25 cellular contexts compared by ENCODE assay signal in genomic region chr5:123598028-123598689, GRCh38.
DNase-seq lines count a peak whose midpoint lies in the region; ATAC-seq lines count a peak whose summit lies in the region.
"Had no signal": no experiment of that assay in that cellular context is flagged by ENCODE, and none has a peak within 500 bp of the region (broad histone marks: within the 10 kb centered on the region; RNA-seq: fewer than 3 reads in every experiment).

No MANE protein-coding gene starts in this region.

- H3K4me1 Mint-ChIP-seq in activated naive CD4-positive, alpha-beta T cell treated with anti-CD3 and anti-CD28 coated beads for 36 hours (ENCODE audit: low read depth) = peaks cover 2% of the 10 kb centered on the region
- H3K4me1 Mint-ChIP-seq in activated naive CD4-positive, alpha-beta T cell treated with anti-CD3 and anti-CD28 coated beads, Interleukin-2, amount 10 ng/mL, durations not matched to agents 7 days and 5 days = no peaks in the 10 kb centered on the region
- H3K4me1 Mint-ChIP-seq in stimulated activated memory B cell treated with anti-CD40 and anti-IgM and Interleukin-4, amounts not matched to agents 10 μg/mL and 1 μg/mL and 100 μg/mL, for 72 hours = peaks cover 27% of the 10 kb centered on the region
- H3K4me1 Mint-ChIP-seq: nephron had no signal

- no peak for DNase-seq in activated naive CD4-positive, alpha-beta T cell treated with anti-CD3 and anti-CD28 coated beads for 36 hours
- no peak for DNase-seq in activated naive CD4-positive, alpha-beta T cell treated with anti-CD3 and anti-CD28 coated beads, Interleukin-2, amount 10 ng/mL, durations not matched to agents 7 days and 5 days
- no peak for DNase-seq in NCI-H1105 (lab: John Stamatoyannopoulos, UW)
- DNase-seq: activated CD4-positive, CD25-positive, alpha-beta regulatory T cell; activated effector memory CD4-positive, alpha-beta T cell treated with anti-CD3 and anti-CD28 coated beads, Interleukin-2, amount 50 U/mL, for 16 hours; aorta; cerebellar nuclear complex; DMS153; effector CD4-positive, alpha-beta T cell; GF-D8; NCI-H1105 treated with DMSO at 0.1 percent for 48 hours; NCI-H748 treated with DMSO at 0.1 percent for 48 hours; PC-3; psoas muscle; stimulated activated CD4-positive, alpha-beta T cell treated with anti-CD3 and anti-CD28 coated beads, Interleukin-12 subunit alpha, Interleukin-12 subunit beta, amount 100 ng/mL, for 4 hours; T-helper 2 cell; tibial artery had no signal

- H3K36me3 Mint-ChIP-seq in activated naive CD4-positive, alpha-beta T cell treated with anti-CD3 and anti-CD28 coated beads for 36 hours (ENCODE audit: low read depth) = peaks cover 10% of the 10 kb centered on the region
- peaks cover 8% of the 10 kb centered on the region for H3K36me3 Mint-ChIP-seq in activated naive CD4-positive, alpha-beta T cell treated with anti-CD3 and anti-CD28 coated beads, Interleukin-2, amount 10 ng/mL, durations not matched to agents 7 days and 5 days
- peaks cover 49% of the 10 kb centered on the region for H3K36me3 Mint-ChIP-seq in stimulated activated memory B cell treated with anti-CD40 and anti-IgM and Interleukin-4, amounts not matched to agents 10 μg/mL and 1 μg/mL and 100 μg/mL, for 72 hours

- H3K4me3 Mint-ChIP-seq in activated naive CD4-positive, alpha-beta T cell treated with anti-CD3 and anti-CD28 coated beads for 36 hours = no peak overlapping the region
- no peak overlapping the region for H3K4me3 Mint-ChIP-seq in activated naive CD4-positive, alpha-beta T cell treated with anti-CD3 and anti-CD28 coated beads, Interleukin-2, amount 10 ng/mL, durations not matched to agents 7 days and 5 days
- H3K4me3 Mint-ChIP-seq in stimulated activated memory B cell treated with anti-CD40 and anti-IgM and Interleukin-4, amounts not matched to agents 10 μg/mL and 1 μg/mL and 100 μg/mL, for 72 hours = peak overlapping the region; percentile 45
- H3K4me3 Mint-ChIP-seq: mesothelial cell of epicardium, nephron had no signal

- intact Hi-C loops in activated naive CD4-positive, alpha-beta T cell treated with anti-CD3 and anti-CD28 coated beads for 36 hours (cut with micrococcal nuclease) = no loop called here

- CTCF ChIA-PET in activated naive CD4-positive, alpha-beta T cell treated with anti-CD3 and anti-CD28 coated beads for 36 hours (lab: Charles Lee) = interaction anchor here (0.6 kb wide), 1 partner anchor 238 kb away, joined by 4 read pairs; no protein-coding TSS in a partner anchor
- CTCF ChIA-PET in activated naive CD4-positive, alpha-beta T cell treated with anti-CD3 and anti-CD28 coated beads, Interleukin-2, amount 10 ng/mL, durations not matched to agents 7 days and 5 days (lab: Charles Lee) = no interaction called here

- H3K27me3 Mint-ChIP-seq in activated naive CD4-positive, alpha-beta T cell treated with anti-CD3 and anti-CD28 coated beads for 36 hours (ENCODE audit: low read depth) = no peaks in the 10 kb centered on the region
- H3K27me3 Mint-ChIP-seq in activated naive CD4-positive, alpha-beta T cell treated with anti-CD3 and anti-CD28 coated beads, Interleukin-2, amount 10 ng/mL, durations not matched to agents 7 days and 5 days = no peaks in the 10 kb centered on the region
- H3K27me3 Mint-ChIP-seq in stimulated activated memory B cell treated with anti-CD40 and anti-IgM and Interleukin-4, amounts not matched to agents 10 μg/mL and 1 μg/mL and 100 μg/mL, for 72 hours = no peaks in the 10 kb centered on the region

- no peaks in the 10 kb centered on the region for H3K9me3 Mint-ChIP-seq in activated naive CD4-positive, alpha-beta T cell treated with anti-CD3 and anti-CD28 coated beads for 36 hours
- no peaks in the 10 kb centered on the region for H3K9me3 Mint-ChIP-seq in activated naive CD4-positive, alpha-beta T cell treated with anti-CD3 and anti-CD28 coated beads, Interleukin-2, amount 10 ng/mL, durations not matched to agents 7 days and 5 days
- H3K9me3 Mint-ChIP-seq in stimulated activated memory B cell treated with anti-CD40 and anti-IgM and Interleukin-4, amounts not matched to agents 10 μg/mL and 1 μg/mL and 100 μg/mL, for 72 hours = peaks cover 5% of the 10 kb centered on the region
- H3K9me3 Mint-ChIP-seq: mesothelial cell of epicardium, nephron had no signal

- H3K27ac Mint-ChIP-seq in activated naive CD4-positive, alpha-beta T cell treated with anti-CD3 and anti-CD28 coated beads for 36 hours = peak overlapping the region; percentile 9
- no peak overlapping the region for H3K27ac Mint-ChIP-seq in activated naive CD4-positive, alpha-beta T cell treated with anti-CD3 and anti-CD28 coated beads, Interleukin-2, amount 10 ng/mL, durations not matched to agents 7 days and 5 days
- H3K27ac Mint-ChIP-seq in stimulated activated memory B cell treated with anti-CD40 and anti-IgM and Interleukin-4, amounts not matched to agents 10 μg/mL and 1 μg/mL and 100 μg/mL, for 72 hours = peak overlapping the region; percentile 79
- H3K27ac Mint-ChIP-seq: nephron had no signal

- peak; percentile 71 for ATAC-seq in GM19463 (IDR thresholded peaks at IDR 0.05; ENCODE audit: unreplicated experiment)
- ATAC-seq in HG03039 (IDR thresholded peaks at IDR 0.05; ENCODE audit: unreplicated experiment) = peak; percentile 46
- peak; percentile 78 for ATAC-seq in stimulated activated memory B cell treated with anti-CD40 and anti-IgM and Interleukin-4, amounts not matched to agents 10 μg/mL and 1 μg/mL and 100 μg/mL, for 72 hours
- no peak for ATAC-seq in GM19452 (IDR thresholded peaks at IDR 0.05; ENCODE audit: unreplicated experiment)
- no peak for ATAC-seq in GM21381 (IDR thresholded peaks at IDR 0.05; ENCODE audit: unreplicated experiment)
- ATAC-seq: A549, PC-3, psoas muscle had no signal

Comparison
In these comparisons a context has a peak if more than half of its experiments do, and no peak if none do; other contexts are left out.
1. ATAC-seq: peak in GM19463 (single experiment), HG03039 (single experiment) and stimulated activated memory B cell treated with anti-CD40 and anti-IgM and Interleukin-4, amounts not matched to agents 10 μg/mL and 1 μg/mL and 100 μg/mL, for 72 hours (single experiment); none in GM19452 (single experiment) and GM21381 (single experiment).